In the genomic region with DNA sequence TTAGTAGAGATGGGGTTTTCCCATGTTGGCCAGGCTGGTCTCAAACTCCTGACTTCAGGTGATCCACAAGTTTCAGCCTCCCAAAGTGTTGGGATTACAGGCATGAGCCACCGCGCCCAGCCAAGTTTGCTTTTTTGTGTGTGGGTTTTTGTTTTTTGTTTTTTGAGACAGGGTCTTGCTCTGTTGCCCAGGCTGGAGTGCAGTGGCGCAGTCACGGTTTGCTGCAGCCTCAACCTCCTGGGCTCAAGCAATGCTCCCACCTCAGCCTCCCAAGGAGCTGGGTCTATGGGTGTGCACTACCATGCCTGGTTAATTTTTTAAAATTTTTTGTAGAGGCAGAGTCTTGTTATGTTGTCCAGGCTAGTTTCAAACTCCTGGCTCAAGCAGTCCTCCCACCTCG, we compare ENCODE assay signal across 10 cellular contexts. TPM values are rescaled to one million over a fixed set of nuclear protein-coding genes. Genes with fewer than 3 reads are reported as not detected.
DNase-seq lines count a peak whose midpoint lies in the region; ATAC-seq, FAIRE-seq and TF ChIP-seq lines count a peak whose summit lies in the region.
"Not testable (repeated sequence)": the region's sequence is repeated elsewhere in the genome, so short reads cannot be mapped to it uniquely, and the experiment has no call there.
"Had no signal": no experiment of that assay in that cellular context is flagged by ENCODE, and none has a peak within 500 bp of the region (broad histone marks: within the 10 kb centered on the region; RNA-seq: fewer than 3 reads in every experiment).

No MANE protein-coding gene starts in this region.

- TF ChIP-seq CTCF in GM06990 (IDR thresholded peaks at IDR 0.05; ENCODE audit: insufficient read depth, low read length, poor library complexity, severe bottlenecking); activated B cell treated with CpG ODN at 0.5 μM for 24 hours (IDR thresholded peaks at IDR 0.05); colonic mucosa (IDR thresholded peaks at IDR 0.05); HepG2 (CRISPR knock-in tag; IDR thresholded peaks at IDR 0.05): not testable (repeated sequence)

- not testable (repeated sequence) for H3K36me3 ChIP-seq in GM06990 (ENCODE audit: control insufficient read depth, insufficient read depth, low read length); colonic mucosa; HepG2 (replicated peaks in 1 of 2; ENCODE audit: control insufficient read depth in 1 of 2, insufficient read depth in 2 of 2, low read length in 2 of 2)

- in situ Hi-C loops in HepG2 (cut with HindIII; ENCODE audit: extremely low pct_ligation_motif_present, low pct_unique_long_range_greater_than_20kb) = loop anchor here (5.0 to 10.0 kb wide), 2 partner anchors 86 to 189 kb away; partner anchors contain the start of genes AJM1, C8G and PHPT1

- H3K27me3 ChIP-seq in GM06990 (replicated peaks; ENCODE audit: control insufficient read depth, insufficient read depth, low read length); colonic mucosa: not testable (repeated sequence)
- H3K27me3 ChIP-seq in HepG2 (ENCODE audit: control insufficient read depth in 1 of 2, insufficient read depth in 2 of 2, low read length in 2 of 2) = peaks cover 0 to 14% of the 10 kb centered on the region in 2 experiments; a peak in 1 of 5 replicates

- not testable (repeated sequence) for TF ChIP-seq EP300 in HepG2 (IDR thresholded peaks at IDR 0.05; ENCODE audit: low read depth in 2 of 2, low read length in 2 of 2); HepG2 (CRISPR knock-in tag; IDR thresholded peaks at IDR 0.05; ENCODE audit: borderline replicate concordance)

- intact Hi-C loops in activated B cell treated with CpG ODN at 0.5 μM for 24 hours (cut with micrococcal nuclease); colonic mucosa (cut with DNase I); HepG2 (cut with micrococcal nuclease; ENCODE audit: unreplicated experiment): not testable (repeated sequence)

- not testable (repeated sequence) for TF ChIP-seq RAD21 in HepG2 (CRISPR knock-in tag; IDR thresholded peaks at IDR 0.05)

- H3K27ac ChIP-seq in colonic mucosa; HepG2 (ENCODE audit: extremely low read length, insufficient read depth, low read length): not testable (repeated sequence)
- peak overlapping the region in 12 of 21 experiments; percentile 1 to 92 (median 75) for H3K27ac ChIP-seq in skin epidermis

- ATAC-seq in activated B cell treated with CpG ODN at 0.5 μM for 24 hours (ENCODE audit: low read depth); HepG2: not testable (repeated sequence)

- not testable (repeated sequence) for BruUV-seq in HepG2 (replicated peaks; lab: Mats Ljungman, UMichigan)

- not testable (repeated sequence) for H3K9me3 Mint-ChIP-seq in activated B cell treated with CpG ODN at 0.5 μM for 24 hours

- not testable (repeated sequence) for H3K27me3 Mint-ChIP-seq in activated B cell treated with CpG ODN at 0.5 μM for 24 hours

- not testable (repeated sequence) for H3K79me2 ChIP-seq in HepG2 (ENCODE audit: insufficient read depth, low read length)

- H2AFZ ChIP-seq in HepG2 (ENCODE audit: low read length) = not testable (repeated sequence)

- H4K20me1 ChIP-seq in HepG2 (ENCODE audit: insufficient read depth, low read length) = not testable (repeated sequence)

- DNase-seq in GM06990 (ENCODE audit: extremely low read depth, insufficient read length); activated B cell treated with CpG ODN at 0.5 μM for 24 hours; colonic mucosa; HepG2 (ENCODE audit: low spot score): not testable (repeated sequence)

- not testable (repeated sequence) for H3K9me3 ChIP-seq in colonic mucosa; HepG2 (ENCODE audit: low read length)

- TF ChIP-seq POLR2A in HepG2 (IDR thresholded peaks at IDR 0.05; ENCODE audit: insufficient read depth in 1 of 2, low read depth in 2 of 2, low read length in 2 of 2) = not testable (repeated sequence)

- POLR2A ChIA-PET in activated B cell treated with CpG ODN at 0.5 μM for 24 hours (lab: Charles Lee) = interaction anchor here (0.6 to 2.6 kb wide), 3 partner anchors 53 to 795 kb away, joined by 3 to 12 read pairs (median 3); partner anchors contain the start of genes AJM1 and MAN1B1
- POLR2A ChIA-PET in HepG2 (lab: Yijun Ruan, JAX) = not testable (repeated sequence)

- peak overlapping the region; percentile 80 for H3K4me3 Mint-ChIP-seq in activated B cell treated with CpG ODN at 0.5 μM for 24 hours

- FAIRE-seq in HepG2 (lab: Jason Lieb, UNC) = not testable (repeated sequence)

- H3K4me1 ChIP-seq in colonic mucosa (peaks cover 24% of the 10 kb centered on the region), HepG2 (ENCODE audit: insufficient read depth, low read length) (peaks cover 64% of the 10 kb centered on the region)

- H3K4me1 Mint-ChIP-seq in activated B cell treated with CpG ODN at 0.5 μM for 24 hours = peaks cover 62% of the 10 kb centered on the region

- peak overlapping the region; percentile 51 for H3K4me3 ChIP-seq in GM06990 (replicated peaks; ENCODE audit: low read depth, low read length)
- peak overlapping the region; percentile 7 for H3K4me3 ChIP-seq in colonic mucosa
- H3K4me3 ChIP-seq in HepG2 (replicated peaks in 1 of 3; ENCODE audit: insufficient read depth in 1 of 3, low read depth in 2 of 3, low read length in 3 of 3) = not testable (repeated sequence)
- H3K4me3 ChIP-seq in skin epidermis = peak overlapping the region in 6 of 7 experiments; percentile 1 to 54 (median 13)

- not testable (repeated sequence) for H3K36me3 Mint-ChIP-seq in activated B cell treated with CpG ODN at 0.5 μM for 24 hours (ENCODE audit: low read depth)

- CTCF ChIA-PET in activated B cell treated with CpG ODN at 0.5 μM for 24 hours (lab: Charles Lee) = interaction anchor here (2.7 to 4.3 kb wide), 2 partner anchors 190 to 246 kb away, joined by 21 to 58 read pairs; partner anchors contain the start of genes AJM1 and TMEM141
- CTCF ChIA-PET in HepG2 (lab: Yijun Ruan, JAX; ENCODE audit: low intra/inter-chr PET ratio, low total read pairs) = not testable (repeated sequence)

- not testable (repeated sequence) for H3K4me2 ChIP-seq in HepG2 (ENCODE audit: low read depth, low read length)

- peak overlapping the region; percentile 88 for H3K27ac Mint-ChIP-seq in activated B cell treated with CpG ODN at 0.5 μM for 24 hours

- WGBS in HepG2 (ENCODE audit: low lambda C conversion rate) = 74% methylated on average over 5 of the region's 5 CpGs

- H3K9ac ChIP-seq in colonic mucosa (ENCODE audit: low read depth in 2 of 2, low read length in 2 of 2); HepG2 (ENCODE audit: insufficient read depth, low read depth, low read length): not testable (repeated sequence)

RNA-seq across cellular contexts. Expression of gene FUT7, which starts 1.6 kb away (rescaled TPM):
- total RNA-seq in activated B cell treated with CpG ODN at 0.5 μM for 24 hours (3.9 and 5.0 TPM in 2 replicates), colonic mucosa (not detected), HepG2 (2016; rRNA removed; fragmentation: Illumina TruSeq; extraction: Trizol) (not detected in 2 replicates)
- total RNA-seq in HepG2 (2016; cell fraction: cytosol; rRNA removed; fragmentation: Illumina TruSeq; extraction: Trizol; ENCODE audit: low read depth) = not detected in 2 replicates
- total RNA-seq in HepG2 (2016; cell fraction: insoluble cytoplasmic fraction; rRNA removed; fragmentation: Illumina TruSeq; extraction: Trizol) = not detected in 2 replicates
- not detected in 2 replicates for total RNA-seq in HepG2 (2016; cell fraction: membrane; rRNA removed; fragmentation: Illumina TruSeq; extraction: Trizol)
- not detected in 2 replicates for total RNA-seq in HepG2 (2016; cell fraction: nucleus; rRNA removed; fragmentation: Illumina TruSeq; extraction: Trizol)
- polyA plus RNA-seq in HepG2 (2011; rRNA removed) = 0.05 TPM in 1 of 2 replicates, not detected in the other
- 0.05 TPM in 1 of 2 replicates, not detected in the other for polyA plus RNA-seq in HepG2 (2011; cell fraction: cytosol; rRNA removed)
- not detected in 2 replicates for polyA plus RNA-seq in HepG2 (2011; cell fraction: nucleus; rRNA removed)
- polyA plus RNA-seq in HepG2 (2012) = not detected in 2 replicates
- not detected in 2 replicates for polyA plus RNA-seq in HepG2 (2016; cell fraction: cytosol; fragmentation: Illumina TruSeq; extraction: Trizol; ENCODE audit: low read depth)
- not detected in 2 replicates for polyA plus RNA-seq in HepG2 (2016; cell fraction: insoluble cytoplasmic fraction; fragmentation: Illumina TruSeq; extraction: Trizol; ENCODE audit: low read depth)
- not detected in 2 replicates for polyA plus RNA-seq in HepG2 (2016; cell fraction: membrane; fragmentation: Illumina TruSeq; extraction: Trizol; ENCODE audit: low read depth)
- polyA plus RNA-seq in HepG2 (2016; cell fraction: nucleus; fragmentation: Illumina TruSeq; extraction: Trizol; ENCODE audit: insufficient read depth, low read depth) = not detected in 2 replicates
- 0.07 TPM in 1 of 2 replicates, not detected in the other for polyA minus RNA-seq in HepG2 (2011; rRNA and poly(A)+ RNA removed; ENCODE audit: low replicate concordance)
- polyA minus RNA-seq in HepG2 (2011; cell fraction: cytosol; rRNA and poly(A)+ RNA removed) = not detected in 2 replicates
- not detected in 2 replicates for polyA minus RNA-seq in HepG2 (2011; cell fraction: nucleus; rRNA and poly(A)+ RNA removed)
- total RNA-seq: glomerular endothelial cell, IMR-90, smooth muscle cell, ureter had no signal
- polyA plus RNA-seq: IMR-90, smooth muscle cell had no signal

RNA-seq across cellular contexts. Expression of gene ABCA2, which starts 5.4 kb away (rescaled TPM):
- 4.5 and 7.5 TPM in 2 replicates for total RNA-seq in activated B cell treated with CpG ODN at 0.5 μM for 24 hours
- 10 to 100 TPM; 22.4 to 47.5 TPM for total RNA-seq in colonic mucosa
- total RNA-seq in HepG2 (2016; rRNA removed; fragmentation: Illumina TruSeq; extraction: Trizol) = 0.72 and 2.9 TPM in 2 replicates
- total RNA-seq in HepG2 (2016; cell fraction: cytosol; rRNA removed; fragmentation: Illumina TruSeq; extraction: Trizol; ENCODE audit: low read depth) = 0.35 and 1.1 TPM in 2 replicates
- 1.1 and 2.6 TPM in 2 replicates for total RNA-seq in HepG2 (2016; cell fraction: insoluble cytoplasmic fraction; rRNA removed; fragmentation: Illumina TruSeq; extraction: Trizol)
- total RNA-seq in HepG2 (2016; cell fraction: membrane; rRNA removed; fragmentation: Illumina TruSeq; extraction: Trizol) = 0.96 and 1.1 TPM in 2 replicates
- 5.7 and 7.0 TPM in 2 replicates for total RNA-seq in HepG2 (2016; cell fraction: nucleus; rRNA removed; fragmentation: Illumina TruSeq; extraction: Trizol)
- 19.2 and 21.0 TPM in 2 replicates for polyA plus RNA-seq in HepG2 (2011; rRNA removed)
- 8.6 and 13.3 TPM in 2 replicates for polyA plus RNA-seq in HepG2 (2011; cell fraction: cytosol; rRNA removed)
- polyA plus RNA-seq in HepG2 (2011; cell fraction: nucleus; rRNA removed) = 246 and 388 TPM in 2 replicates
- 22.2 and 22.7 TPM in 2 replicates for polyA plus RNA-seq in HepG2 (2012)
- polyA plus RNA-seq in HepG2 (2016; cell fraction: cytosol; fragmentation: Illumina TruSeq; extraction: Trizol; ENCODE audit: low read depth) = 0.33 and 0.37 TPM in 2 replicates
- polyA plus RNA-seq in HepG2 (2016; cell fraction: insoluble cytoplasmic fraction; fragmentation: Illumina TruSeq; extraction: Trizol; ENCODE audit: low read depth) = 0.39 and 1.4 TPM in 2 replicates
- polyA plus RNA-seq in HepG2 (2016; cell fraction: membrane; fragmentation: Illumina TruSeq; extraction: Trizol; ENCODE audit: low read depth) = 0.64 and 0.73 TPM in 2 replicates
- 15.6 and 16.5 TPM in 2 replicates for polyA plus RNA-seq in HepG2 (2016; cell fraction: nucleus; fragmentation: Illumina TruSeq; extraction: Trizol; ENCODE audit: insufficient read depth, low read depth)
- 35.7 and 56.6 TPM in 2 replicates for polyA minus RNA-seq in HepG2 (2011; rRNA and poly(A)+ RNA removed; ENCODE audit: low replicate concordance)
- 7.6 and 10.1 TPM in 2 replicates for polyA minus RNA-seq in HepG2 (2011; cell fraction: cytosol; rRNA and poly(A)+ RNA removed)
- polyA minus RNA-seq in HepG2 (2011; cell fraction: nucleus; rRNA and poly(A)+ RNA removed) = 20.8 and 28.6 TPM in 2 replicates

RNA-seq across cellular contexts. Expression of gene NPDC1, which starts 12.5 kb away (rescaled TPM):
- total RNA-seq in activated B cell treated with CpG ODN at 0.5 μM for 24 hours (0.18 TPM in 1 of 2 replicates, not detected in the other), colonic mucosa (100 to 1,000 TPM; 149 to 177 TPM), HepG2 (2016; rRNA removed; fragmentation: Illumina TruSeq; extraction: Trizol) (0.63 and 0.84 TPM in 2 replicates)
- total RNA-seq in HepG2 (2016; cell fraction: cytosol; rRNA removed; fragmentation: Illumina TruSeq; extraction: Trizol; ENCODE audit: low read depth) = 1.2 TPM in 1 of 2 replicates, not detected in the other
- 0.65 and 1.7 TPM in 2 replicates for total RNA-seq in HepG2 (2016; cell fraction: insoluble cytoplasmic fraction; rRNA removed; fragmentation: Illumina TruSeq; extraction: Trizol)
- 0.59 and 0.79 TPM in 2 replicates for total RNA-seq in HepG2 (2016; cell fraction: membrane; rRNA removed; fragmentation: Illumina TruSeq; extraction: Trizol)
- total RNA-seq in HepG2 (2016; cell fraction: nucleus; rRNA removed; fragmentation: Illumina TruSeq; extraction: Trizol) = 2.7 and 4.8 TPM in 2 replicates
- polyA plus RNA-seq in HepG2 (2011; rRNA removed) = 5.4 and 7.0 TPM in 2 replicates
- 1.7 and 3.4 TPM in 2 replicates for polyA plus RNA-seq in HepG2 (2011; cell fraction: cytosol; rRNA removed)
- 93.3 and 114 TPM in 2 replicates for polyA plus RNA-seq in HepG2 (2011; cell fraction: nucleus; rRNA removed)
- 4.5 and 8.4 TPM in 2 replicates for polyA plus RNA-seq in HepG2 (2012)
- polyA plus RNA-seq in HepG2 (2016; cell fraction: cytosol; fragmentation: Illumina TruSeq; extraction: Trizol; ENCODE audit: low read depth) = 1.00 and 1.1 TPM in 2 replicates
- polyA plus RNA-seq in HepG2 (2016; cell fraction: insoluble cytoplasmic fraction; fragmentation: Illumina TruSeq; extraction: Trizol; ENCODE audit: low read depth) = 0.67 and 1.8 TPM in 2 replicates
- polyA plus RNA-seq in HepG2 (2016; cell fraction: membrane; fragmentation: Illumina TruSeq; extraction: Trizol; ENCODE audit: low read depth) = 1.1 and 1.5 TPM in 2 replicates
- polyA plus RNA-seq in HepG2 (2016; cell fraction: nucleus; fragmentation: Illumina TruSeq; extraction: Trizol; ENCODE audit: insufficient read depth, low read depth) = 9.8 and 12.2 TPM in 2 replicates
- polyA minus RNA-seq in HepG2 (2011; rRNA and poly(A)+ RNA removed; ENCODE audit: low replicate concordance) = 1.9 and 12.5 TPM in 2 replicates
- polyA minus RNA-seq in HepG2 (2011; cell fraction: cytosol; rRNA and poly(A)+ RNA removed) = 2.9 and 3.0 TPM in 2 replicates
- 3.9 and 4.2 TPM in 2 replicates for polyA minus RNA-seq in HepG2 (2011; cell fraction: nucleus; rRNA and poly(A)+ RNA removed)

RNA-seq across cellular contexts. Expression of gene ENTPD2, which starts 20.4 kb away (rescaled TPM):
- total RNA-seq in activated B cell treated with CpG ODN at 0.5 μM for 24 hours (not detected in 2 replicates), colonic mucosa (10 to 100 TPM; 20.5 to 22.1 TPM), HepG2 (2016; rRNA removed; fragmentation: Illumina TruSeq; extraction: Trizol) (0.87 and 0.95 TPM in 2 replicates)
- 0.61 and 0.88 TPM in 2 replicates for total RNA-seq in HepG2 (2016; cell fraction: cytosol; rRNA removed; fragmentation: Illumina TruSeq; extraction: Trizol; ENCODE audit: low read depth)
- total RNA-seq in HepG2 (2016; cell fraction: insoluble cytoplasmic fraction; rRNA removed; fragmentation: Illumina TruSeq; extraction: Trizol) = 0.74 and 0.82 TPM in 2 replicates
- total RNA-seq in HepG2 (2016; cell fraction: membrane; rRNA removed; fragmentation: Illumina TruSeq; extraction: Trizol) = 0.69 and 0.71 TPM in 2 replicates
- total RNA-seq in HepG2 (2016; cell fraction: nucleus; rRNA removed; fragmentation: Illumina TruSeq; extraction: Trizol) = 3.4 and 3.6 TPM in 2 replicates
- 3.2 and 4.1 TPM in 2 replicates for polyA plus RNA-seq in HepG2 (2011; rRNA removed)
- polyA plus RNA-seq in HepG2 (2011; cell fraction: cytosol; rRNA removed) = 2.1 and 3.2 TPM in 2 replicates
- polyA plus RNA-seq in HepG2 (2011; cell fraction: nucleus; rRNA removed) = 41.8 and 49.4 TPM in 2 replicates
- 21.3 and 23.9 TPM in 2 replicates for polyA plus RNA-seq in HepG2 (2012)
- 1.5 and 1.8 TPM in 2 replicates for polyA plus RNA-seq in HepG2 (2016; cell fraction: cytosol; fragmentation: Illumina TruSeq; extraction: Trizol; ENCODE audit: low read depth)
- 2.3 and 2.8 TPM in 2 replicates for polyA plus RNA-seq in HepG2 (2016; cell fraction: insoluble cytoplasmic fraction; fragmentation: Illumina TruSeq; extraction: Trizol; ENCODE audit: low read depth)
- polyA plus RNA-seq in HepG2 (2016; cell fraction: membrane; fragmentation: Illumina TruSeq; extraction: Trizol; ENCODE audit: low read depth) = 2.2 and 2.6 TPM in 2 replicates
- polyA plus RNA-seq in HepG2 (2016; cell fraction: nucleus; fragmentation: Illumina TruSeq; extraction: Trizol; ENCODE audit: insufficient read depth, low read depth) = 12.9 and 17.3 TPM in 2 replicates
- 8.8 TPM in 1 of 2 replicates, not detected in the other for polyA minus RNA-seq in HepG2 (2011; rRNA and poly(A)+ RNA removed; ENCODE audit: low replicate concordance)
- polyA minus RNA-seq in HepG2 (2011; cell fraction: cytosol; rRNA and poly(A)+ RNA removed) = 9.0 and 9.2 TPM in 2 replicates
- 5.5 and 6.4 TPM in 2 replicates for polyA minus RNA-seq in HepG2 (2011; cell fraction: nucleus; rRNA and poly(A)+ RNA removed)
- total RNA-seq: glomerular endothelial cell; IMR-90; smooth muscle cell; T-helper 1 cell treated with Interleukin-12 subunit alpha and Interleukin-12 subunit beta and Interleukin-4 antibody, amounts not matched to agents 30 ng/mL and 1 ng/mL, for 36 hours had no signal
- polyA plus RNA-seq: IMR-90 had no signal

RNA-seq across cellular contexts. Expression of gene SAPCD2, which starts 36.9 kb away (rescaled TPM):
- total RNA-seq in activated B cell treated with CpG ODN at 0.5 μM for 24 hours (0.80 and 0.81 TPM in 2 replicates), colonic mucosa (10 to 100 TPM; 19.2 to 57.8 TPM), HepG2 (2016; rRNA removed; fragmentation: Illumina TruSeq; extraction: Trizol) (35.9 and 42.8 TPM in 2 replicates)
- 7.0 and 7.1 TPM in 2 replicates for total RNA-seq in HepG2 (2016; cell fraction: cytosol; rRNA removed; fragmentation: Illumina TruSeq; extraction: Trizol; ENCODE audit: low read depth)
- 34.9 and 42.2 TPM in 2 replicates for total RNA-seq in HepG2 (2016; cell fraction: insoluble cytoplasmic fraction; rRNA removed; fragmentation: Illumina TruSeq; extraction: Trizol)
- 29.9 and 31.6 TPM in 2 replicates for total RNA-seq in HepG2 (2016; cell fraction: membrane; rRNA removed; fragmentation: Illumina TruSeq; extraction: Trizol)
- total RNA-seq in HepG2 (2016; cell fraction: nucleus; rRNA removed; fragmentation: Illumina TruSeq; extraction: Trizol) = 23.7 and 28.1 TPM in 2 replicates
- 18.7 and 21.9 TPM in 2 replicates for polyA plus RNA-seq in HepG2 (2011; rRNA removed)
- polyA plus RNA-seq in HepG2 (2011; cell fraction: cytosol; rRNA removed) = 16.4 and 40.1 TPM in 2 replicates
- 28.3 and 52.1 TPM in 2 replicates for polyA plus RNA-seq in HepG2 (2011; cell fraction: nucleus; rRNA removed)
- 12.0 and 19.0 TPM in 2 replicates for polyA plus RNA-seq in HepG2 (2012)
- polyA plus RNA-seq in HepG2 (2016; cell fraction: cytosol; fragmentation: Illumina TruSeq; extraction: Trizol; ENCODE audit: low read depth) = 6.8 and 7.6 TPM in 2 replicates
- polyA plus RNA-seq in HepG2 (2016; cell fraction: insoluble cytoplasmic fraction; fragmentation: Illumina TruSeq; extraction: Trizol; ENCODE audit: low read depth) = 33.9 and 39.2 TPM in 2 replicates
- 23.3 and 27.0 TPM in 2 replicates for polyA plus RNA-seq in HepG2 (2016; cell fraction: membrane; fragmentation: Illumina TruSeq; extraction: Trizol; ENCODE audit: low read depth)
- 44.9 and 46.9 TPM in 2 replicates for polyA plus RNA-seq in HepG2 (2016; cell fraction: nucleus; fragmentation: Illumina TruSeq; extraction: Trizol; ENCODE audit: insufficient read depth, low read depth)
- polyA minus RNA-seq in HepG2 (2011; rRNA and poly(A)+ RNA removed; ENCODE audit: low replicate concordance) = 38.7 and 55.4 TPM in 2 replicates
- polyA minus RNA-seq in HepG2 (2011; cell fraction: cytosol; rRNA and poly(A)+ RNA removed) = 18.6 and 32.8 TPM in 2 replicates
- polyA minus RNA-seq in HepG2 (2011; cell fraction: nucleus; rRNA and poly(A)+ RNA removed) = 7.3 and 8.6 TPM in 2 replicates

Comparison
In these comparisons a context has a peak if more than half of its experiments do, and no peak if none do; other contexts are left out.
1. RNA of gene NPDC1, which starts 12.5 kb away (total RNA-seq): 149 to 177 TPM in colonic mucosa; 0.59 to 4.8 TPM in HepG2 and 0.18 TPM in activated B cell treated with CpG ODN at 0.5 μM for 24 hours; every median in the first group is over 10 times any median in the second.